1 cellular context compared by ENCODE assay signal in genomic region chr14:98494582-98494981, GRCh38.
TF ChIP-seq lines count a peak whose summit lies in the region.

No MANE protein-coding gene starts in this region.

TF ChIP-seq in H1, 55 proteins besides CTCF, POLR2A, EP300 and RAD21 (continued from another document):
- TF ChIP-seq CBX8 (IDR thresholded peaks at IDR 0.05; ENCODE audit: borderline replicate concordance, low read depth, low read length) (no peak), KDM4A (IDR thresholded peaks at IDR 0.05; ENCODE audit: low read depth, low read length, severe bottlenecking) (no peak), SAP30 (IDR thresholded peaks at IDR 0.05; ENCODE audit: insufficient read depth, insufficient replicate concordance, low read length) (no peak), BACH1 (IDR thresholded peaks at IDR 0.05; ENCODE audit: low read length) (no peak)
TF ChIP-seq in H1: peak in this region for 0.
